12 cellular contexts compared by ENCODE assay signal in the genomic region with DNA sequence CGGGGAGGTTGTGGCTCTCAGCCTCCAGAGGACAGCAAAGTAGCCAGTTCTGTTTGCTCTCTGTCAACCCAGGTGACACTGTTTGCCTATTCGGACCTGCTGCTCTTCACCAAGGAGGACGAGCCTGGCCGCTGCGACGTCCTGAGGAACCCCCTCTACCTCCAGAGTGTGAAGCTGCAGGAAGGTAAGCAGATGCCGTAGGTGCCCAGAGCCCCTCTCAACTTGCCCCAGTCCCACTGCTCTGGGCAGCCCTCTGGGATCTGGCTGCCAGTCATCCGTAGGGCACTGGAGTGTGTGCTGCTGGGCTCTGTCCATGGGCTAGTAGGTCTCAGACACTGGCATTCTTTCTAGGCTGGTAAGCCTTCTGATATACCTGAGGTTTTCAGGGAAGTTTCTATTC. TPM values are rescaled to one million over a fixed set of nuclear protein-coding genes. Genes with fewer than 3 reads are reported as not detected.
DNase-seq lines count a peak whose midpoint lies in the region; ATAC-seq and TF ChIP-seq lines count a peak whose summit lies in the region.
"Had no signal": no experiment of that assay in that cellular context is flagged by ENCODE, and none has a peak within 500 bp of the region (broad histone marks: within the 10 kb centered on the region; RNA-seq: fewer than 3 reads in every experiment).

No MANE protein-coding gene starts in this region.

- peak overlapping the region; percentile 71 for H3K4me3 Mint-ChIP-seq in activated naive CD8-positive, alpha-beta T cell treated with anti-CD3 and anti-CD28 coated beads for 36 hours
- H3K4me3 Mint-ChIP-seq: mesothelial cell of epicardium had no signal

- H3K14ac ChIP-seq in neuronal stem cell (ENCODE audit: low read length) = no peak overlapping the region

- no peak for DNase-seq in activated naive CD8-positive, alpha-beta T cell treated with anti-CD3 and anti-CD28 coated beads for 36 hours
- DNase-seq in neuronal stem cell (ENCODE audit: low spot score) = no peak
- DNase-seq in NCI-H2107 (lab: John Stamatoyannopoulos, UW) = no peak
- DNase-seq in NCI-H2171 (lab: John Stamatoyannopoulos, UW) = no peak
- DNase-seq: Calu3, NCI-H1105 treated with DMSO at 0.1 percent for 48 hours had no signal

- H2AK5ac ChIP-seq in neuronal stem cell (ENCODE audit: low read depth, low read length) = no peak overlapping the region

- H2AFZ ChIP-seq in neuronal stem cell (ENCODE audit: low read length) = no peak overlapping the region

- H3K9me3 Mint-ChIP-seq in activated naive CD8-positive, alpha-beta T cell treated with anti-CD3 and anti-CD28 coated beads for 36 hours = no peaks in the 10 kb centered on the region
- H3K9me3 Mint-ChIP-seq: mesothelial cell of epicardium had no signal

- H3K79me1 ChIP-seq in neuronal stem cell (ENCODE audit: low read depth, low read length) = no peaks in the 10 kb centered on the region

- H3K4ac ChIP-seq in neuronal stem cell (ENCODE audit: low read length) = no peak overlapping the region

- peaks cover 7% of the 10 kb centered on the region; the same call in 1 of the 2 replicates for H3K27me3 ChIP-seq in DOHH2 (ENCODE audit: control insufficient read depth, low read length)
- no peaks in the 10 kb centered on the region for H3K27me3 ChIP-seq in neuronal stem cell (ENCODE audit: control insufficient read depth in 3 of 3, insufficient read depth in 3 of 3, low read depth in 1 of 3, low read length in 3 of 3)

- H3K4me1 ChIP-seq in DOHH2 (ENCODE audit: control insufficient read depth, low read length) (peaks cover 49% of the 10 kb centered on the region), neuronal stem cell (ENCODE audit: control insufficient read depth in 2 of 2, insufficient read depth in 1 of 2, low read depth in 1 of 2, low read length in 2 of 2) (peaks cover 4 to 9% of the 10 kb centered on the region in 2 donors)

- H3K23ac ChIP-seq in neuronal stem cell (ENCODE audit: low read depth, low read length, poor library complexity) = peak overlapping the region; percentile 58

- no peak for TF ChIP-seq CTCF in DOHH2 (IDR thresholded peaks at IDR 0.05; ENCODE audit: low read depth, low read length, poor library complexity, severe bottlenecking)

- no CpG with 5 or more reads among the region's 8 CpGs for WGBS in neuronal stem cell (ENCODE audit: extremely low coverage in 2 of 2, insufficient read length in 2 of 2, insufficient replicate concordance in 1 of 2), 2 donors

- H4K20me1 ChIP-seq in DOHH2 (ENCODE audit: control insufficient read depth, insufficient read depth, low read depth, low read length) = no peaks in the 10 kb centered on the region

- H3K18ac ChIP-seq in neuronal stem cell (ENCODE audit: low read length) = no peak overlapping the region

- peak overlapping the region; percentile 60 for H3K4me3 ChIP-seq in DOHH2 (ENCODE audit: low read length)
- no peak overlapping the region for H3K4me3 ChIP-seq in neuronal stem cell (ENCODE audit: low read length in 2 of 2)
- H3K4me3 ChIP-seq: SK-N-MC had no signal

- 0 out of 2 replicates have a peak, but pooled peaks cover 2% of the 10 kb centered on the region for H3F3A ChIP-seq in DOHH2 (ENCODE audit: control insufficient read depth, insufficient read depth)

- peak; percentile 0 for ATAC-seq in HG02798 (IDR thresholded peaks at IDR 0.05; ENCODE audit: poor library complexity, unreplicated experiment)
- ATAC-seq in HG03039 (IDR thresholded peaks at IDR 0.05; ENCODE audit: unreplicated experiment) = no peak
- ATAC-seq in GM19463 (IDR thresholded peaks at IDR 0.05; ENCODE audit: unreplicated experiment) = no peak

- no peak overlapping the region for H2BK15ac ChIP-seq in neuronal stem cell (ENCODE audit: low read length)

- H3K36me3 ChIP-seq in DOHH2 (ENCODE audit: control insufficient read depth, low read length) = no peaks in the 10 kb centered on the region
- peaks cover 0 to 13% of the 10 kb centered on the region in 2 donors for H3K36me3 ChIP-seq in neuronal stem cell (replicated peaks in 1 of 2; ENCODE audit: control insufficient read depth in 2 of 2, insufficient read depth in 2 of 2, low read length in 2 of 2)

- H3K9me2 ChIP-seq in DOHH2 (replicated peaks; ENCODE audit: control insufficient read depth, low read length) = no peaks in the 10 kb centered on the region

- no peak overlapping the region for H2BK5ac ChIP-seq in neuronal stem cell (ENCODE audit: low read length)

- no peaks in the 10 kb centered on the region for H3K79me2 ChIP-seq in DOHH2 (ENCODE audit: control insufficient read depth, low read length)

- no peak overlapping the region for H2BK12ac ChIP-seq in neuronal stem cell (ENCODE audit: low read length)

- H3K4me1 Mint-ChIP-seq in activated naive CD8-positive, alpha-beta T cell treated with anti-CD3 and anti-CD28 coated beads for 36 hours = peaks cover 85% of the 10 kb centered on the region

- H3K36me3 Mint-ChIP-seq in activated naive CD8-positive, alpha-beta T cell treated with anti-CD3 and anti-CD28 coated beads for 36 hours = peaks cover 88% of the 10 kb centered on the region

- H3K27ac ChIP-seq in DOHH2 (ENCODE audit: low read depth, low read length) (peak overlapping the region; percentile 31), neuronal stem cell (replicated peaks; ENCODE audit: low read length) (no peak overlapping the region)
- H3K27ac ChIP-seq: SK-N-MC had no signal

- H3K27ac Mint-ChIP-seq in activated naive CD8-positive, alpha-beta T cell treated with anti-CD3 and anti-CD28 coated beads for 36 hours = peak overlapping the region; percentile 82
- H3K27ac Mint-ChIP-seq: mesothelial cell of epicardium had no signal

- no peak overlapping the region for H4K91ac ChIP-seq in neuronal stem cell (ENCODE audit: low read depth, low read length, poor library complexity)

- H3K9me3 ChIP-seq in DOHH2 (ENCODE audit: control insufficient read depth, insufficient read depth, low read length) (no peaks in the 10 kb centered on the region), neuronal stem cell (replicated peaks in 1 of 2; ENCODE audit: control insufficient read depth in 2 of 2, insufficient read depth in 1 of 2, low read depth in 1 of 2, low read length in 2 of 2) (no peaks in the 10 kb centered on the region)

- H4K8ac ChIP-seq in neuronal stem cell (ENCODE audit: low read depth, low read length) = no peak overlapping the region

- no peak overlapping the region for H3K9ac ChIP-seq in neuronal stem cell (ENCODE audit: low read depth, low read length, poor library complexity)

- no peaks in the 10 kb centered on the region for H3K27me3 Mint-ChIP-seq in activated naive CD8-positive, alpha-beta T cell treated with anti-CD3 and anti-CD28 coated beads for 36 hours

- peak overlapping the region; percentile 21 for H2BK120ac ChIP-seq in neuronal stem cell (ENCODE audit: low read depth, low read length)

- peak overlapping the region; percentile 79 for H3K4me2 ChIP-seq in DOHH2 (ENCODE audit: low read length)
- H3K4me2 ChIP-seq in neuronal stem cell (ENCODE audit: insufficient read depth, low read length, poor library complexity, severe bottlenecking) = no peak overlapping the region

RNA-seq across cellular contexts. Expression of a gene that starts 59.3 kb away (rescaled TPM):
- total RNA-seq in activated naive CD8-positive, alpha-beta T cell treated with anti-CD3 and anti-CD28 coated beads for 36 hours = 10 to 100 TPM; 61.7 to 65.0 TPM
- 26.4 TPM for polyA plus RNA-seq in neuronal stem cell (2013, experiment 1 of 2)
- 26.2 TPM for polyA plus RNA-seq in neuronal stem cell (2013, experiment 2 of 2)
